19 cellular contexts compared by ENCODE assay signal in the genomic region with DNA sequence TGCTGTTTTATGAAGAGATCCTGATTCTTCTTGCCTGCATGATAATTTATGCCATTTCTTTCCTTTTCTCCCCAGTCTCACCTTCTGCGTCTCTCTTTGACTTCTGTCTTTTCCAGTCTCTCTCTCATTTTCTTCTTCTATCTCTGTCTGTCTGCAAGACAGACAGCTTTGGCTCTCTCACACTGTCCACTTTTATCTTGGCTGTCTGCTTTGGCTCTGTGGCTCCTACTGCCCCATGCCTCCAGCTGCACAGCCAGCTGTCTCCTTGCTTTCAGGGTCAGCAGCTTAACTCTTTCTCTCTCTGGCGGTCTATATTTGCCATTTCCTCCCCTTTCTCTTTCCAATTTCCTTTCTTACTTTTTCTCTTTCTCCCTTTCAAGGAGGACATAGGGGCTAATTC.
"Had no signal": no experiment of that assay in that cellular context is flagged by ENCODE, and none has a peak within 500 bp of the region (broad histone marks: within the 10 kb centered on the region; RNA-seq: fewer than 3 reads in every experiment).

No MANE protein-coding gene starts in this region.

- H3K27ac ChIP-seq: body of pancreas, cardiac muscle cell, lower lobe of right lung, upper lobe of left lung had no signal

- H3K36me3 ChIP-seq: cardiac muscle cell, lower lobe of right lung, upper lobe of left lung had no signal

- H3K27ac Mint-ChIP-seq: activated B cell treated with CpG ODN at 0.5 μM for 24 hours; activated CD4-positive, alpha-beta T cell treated with anti-CD3 and anti-CD28 coated beads for 36 hours; naive B cell; stimulated activated naive B cell treated with anti-CD40 and anti-IgM and Interleukin-4, amounts not matched to agents 10 μg/mL and 1 μg/mL and 100 μg/mL, for 72 hours had no signal

- H3K36me3 Mint-ChIP-seq: naive B cell; stimulated activated naive B cell treated with anti-CD40 and anti-IgM and Interleukin-4, amounts not matched to agents 10 μg/mL and 1 μg/mL and 100 μg/mL, for 72 hours had no signal

- DNase-seq: activated B cell treated with CpG ODN at 0.5 μM for 24 hours; activated CD4-positive, alpha-beta T cell treated with anti-CD3 and anti-CD28 coated beads for 36 hours; activated CD4-positive, alpha-beta T cell treated with anti-CD3 and anti-CD28 coated beads, Interleukin-2, amount 50 U/mL, for 4 hours; activated naive CD4-positive, alpha-beta T cell treated with Interleukin-2 at 50 U/mL for 16 hours; activated T-cell treated with anti-CD3 and anti-CD28 coated beads, Interleukin-2, amount 50 U/mL, for 48 hours; amygdala; body of pancreas; cortex of kidney; lower lobe of right lung; naive B cell; occipital lobe; small intestine; stimulated activated naive B cell treated with anti-CD40 and anti-IgM and Interleukin-4, amounts not matched to agents 10 μg/mL and 1 μg/mL and 100 μg/mL, for 72 hours; T-helper 1 cell; T-helper 9 cell; upper lobe of left lung had no signal

- H3K27me3 Mint-ChIP-seq: activated B cell treated with CpG ODN at 0.5 μM for 24 hours; activated CD4-positive, alpha-beta T cell treated with anti-CD3 and anti-CD28 coated beads for 36 hours; naive B cell; stimulated activated naive B cell treated with anti-CD40 and anti-IgM and Interleukin-4, amounts not matched to agents 10 μg/mL and 1 μg/mL and 100 μg/mL, for 72 hours had no signal

- H3K4me1 Mint-ChIP-seq: activated B cell treated with CpG ODN at 0.5 μM for 24 hours; activated CD4-positive, alpha-beta T cell treated with anti-CD3 and anti-CD28 coated beads for 36 hours; naive B cell; stimulated activated naive B cell treated with anti-CD40 and anti-IgM and Interleukin-4, amounts not matched to agents 10 μg/mL and 1 μg/mL and 100 μg/mL, for 72 hours had no signal

- H3K4me1 ChIP-seq: body of pancreas, lower lobe of right lung, upper lobe of left lung had no signal

- H3K9me3 ChIP-seq: body of pancreas, lower lobe of right lung, upper lobe of left lung had no signal

- FAIRE-seq: keratinocyte, small intestine had no signal

- H3K4me3 ChIP-seq: body of pancreas, cardiac muscle cell, lower lobe of right lung, upper lobe of left lung had no signal

- ATAC-seq: activated CD4-positive, alpha-beta T cell treated with anti-CD3 and anti-CD28 coated beads for 36 hours; body of pancreas; sciatic nerve; stimulated activated naive B cell treated with anti-CD40 and anti-IgM and Interleukin-4, amounts not matched to agents 10 μg/mL and 1 μg/mL and 100 μg/mL, for 72 hours had no signal

- H3K27me3 ChIP-seq: body of pancreas, cardiac muscle cell, upper lobe of left lung had no signal

- H3K4me3 Mint-ChIP-seq: activated B cell treated with CpG ODN at 0.5 μM for 24 hours; activated CD4-positive, alpha-beta T cell treated with anti-CD3 and anti-CD28 coated beads for 36 hours; naive B cell; stimulated activated naive B cell treated with anti-CD40 and anti-IgM and Interleukin-4, amounts not matched to agents 10 μg/mL and 1 μg/mL and 100 μg/mL, for 72 hours had no signal
